Comparison of ENCODE assay signal across 2 cellular contexts in the genomic region with DNA sequence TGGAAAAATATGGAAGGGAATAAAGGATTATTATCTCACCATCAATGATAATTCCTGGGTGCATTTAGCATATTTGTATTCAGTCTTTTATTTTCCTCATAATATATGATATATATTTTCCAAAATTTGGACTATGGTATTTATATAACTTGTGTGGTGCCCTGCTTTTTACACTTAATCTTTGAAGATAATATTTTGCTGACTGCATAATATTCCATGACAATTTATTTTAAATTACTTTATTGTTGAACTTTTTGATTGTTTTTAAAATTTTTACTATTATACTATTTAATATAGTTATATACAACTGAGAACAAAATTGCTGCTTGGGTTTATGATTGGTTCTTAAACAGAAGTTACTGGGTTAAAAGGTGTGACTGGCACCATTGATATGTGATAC.
TF ChIP-seq lines count a peak whose summit lies in the region.

No MANE protein-coding gene starts in this region.

TF ChIP-seq in HepG2, 621 proteins besides CTCF, POLR2A, EP300 and RAD21:
- TF ChIP-seq RAD51 (IDR thresholded peaks at IDR 0.05; ENCODE audit: borderline replicate concordance) (no peak), MAFK (conservative IDR thresholded peaks at IDR 0.05 in 1 of 2, IDR thresholded peaks at IDR 0.05 in 1 of 2; ENCODE audit: low read length in 2 of 2) (peak; percentile 70 to 71), HOXD1 (CRISPR knock-in tag; IDR thresholded peaks at IDR 0.05) (no peak), KDM6A (CRISPR knock-in tag; IDR thresholded peaks at IDR 0.05; ENCODE audit: low read depth) (no peak), WIZ (CRISPR knock-in tag; IDR thresholded peaks at IDR 0.05) (no peak), ZNF136 (CRISPR knock-in tag; IDR thresholded peaks at IDR 0.05; ENCODE audit: low read depth) (no peak), KAT7 (CRISPR knock-in tag; IDR thresholded peaks at IDR 0.05; ENCODE audit: borderline replicate concordance) (no peak), ADNP (CRISPR knock-in tag; IDR thresholded peaks at IDR 0.05) (no peak), MAFF (IDR thresholded peaks at IDR 0.05; ENCODE audit: low read depth, low read length) (peak; percentile 53; the same call in 1 of the 2 replicates), HNRNPUL1 (IDR thresholded peaks at IDR 0.05; ENCODE audit: low read depth, low read length) (0 out of 2 replicates have a peak, but pooled peaks have one; percentile 20)

TF ChIP-seq in K562, 482 proteins besides CTCF, POLR2A, EP300 and RAD21:
- TF ChIP-seq E2F5 (CRISPR knock-in tag; IDR thresholded peaks at IDR 0.05) (no peak), PHF20 (IDR thresholded peaks at IDR 0.05; ENCODE audit: partially characterized antibody) (no peak), SMAD1 (IDR thresholded peaks at IDR 0.05; ENCODE audit: low read depth, low read length, partially characterized antibody) (no peak), ZNF316 (IDR thresholded peaks at IDR 0.05) (0 out of 2 replicates have a peak, but pooled peaks have one; percentile 17)
